8 cellular contexts compared by ENCODE assay signal in the genomic region with DNA sequence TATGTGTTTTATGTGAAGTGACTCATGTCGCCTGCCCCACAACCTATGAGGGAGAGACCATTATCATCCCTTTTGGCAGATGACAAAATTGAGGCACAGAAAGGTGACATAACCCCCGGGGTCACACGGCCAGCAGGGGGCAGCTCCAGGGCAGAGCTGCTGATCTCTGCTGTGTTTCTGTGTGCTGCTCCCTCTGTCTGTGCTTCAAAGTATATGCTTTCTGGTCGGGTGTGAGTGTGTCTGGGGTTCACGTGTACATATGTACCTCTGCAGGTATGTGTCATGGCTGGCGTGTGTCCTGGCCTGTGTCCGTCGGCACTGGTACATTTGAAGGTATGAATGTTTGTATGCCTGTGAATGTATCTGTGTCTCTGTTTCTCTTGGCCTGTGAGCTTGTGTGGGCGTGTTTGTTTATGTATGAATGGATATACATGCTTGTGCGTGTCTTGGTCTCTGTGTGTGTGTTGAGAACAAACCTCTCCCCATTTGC. TPM values are rescaled to one million over a fixed set of nuclear protein-coding genes. Genes with fewer than 3 reads are reported as not detected.
DNase-seq lines count a peak whose midpoint lies in the region; ATAC-seq and TF ChIP-seq lines count a peak whose summit lies in the region.

No MANE protein-coding gene starts in this region.

- H3F3A ChIP-seq in neural cell (ENCODE audit: insufficient read depth, low read length, poor library complexity, severe bottlenecking): no peaks in the 10 kb centered on the region

- H3K27me3 Mint-ChIP-seq in effector memory CD8-positive, alpha-beta T cell: no peaks in the 10 kb centered on the region

- TF ChIP-seq CTCF in GM13976 (IDR thresholded peaks at IDR 0.05; ENCODE audit: borderline replicate concordance, control extremely low read depth, extremely low read depth, insufficient read depth, missing control alignments) (peak; percentile 89), neural cell (IDR thresholded peaks at IDR 0.05; ENCODE audit: poor library complexity, severe bottlenecking) (peak; percentile 38), transverse colon (IDR thresholded peaks at IDR 0.05) (peak; percentile 54 to 70 (median 61))

- TF ChIP-seq POLR2A in transverse colon (IDR thresholded peaks at IDR 0.05): no peak

- no peak overlapping the region for H3K4me2 ChIP-seq in neural cell (ENCODE audit: low read length)

- no peaks in the 10 kb centered on the region for H3K36me3 ChIP-seq in neural cell (ENCODE audit: insufficient read depth, low read length)
- H3K36me3 ChIP-seq in transverse colon: no peaks in the 10 kb centered on the region

- no peak overlapping the region for H3K4me3 ChIP-seq in neural cell (ENCODE audit: low read length)
- H3K4me3 ChIP-seq in transverse colon: no peak overlapping the region

- peak; percentile 87 for DNase-seq in 8988T
- DNase-seq in GM13976 (ENCODE audit: low spot score): peak; percentile 89
- DNase-seq in NCI-H2171 (lab: John Stamatoyannopoulos, UW): peak; percentile 22
- DNase-seq in activated CD4-positive, alpha-beta T cell treated with anti-CD3 and anti-CD28 coated beads, Interleukin-2, amount 50 U/mL, for 4 hours: peak; percentile 81 to 82
- DNase-seq in effector memory CD8-positive, alpha-beta T cell: peak; percentile 72 to 73 (median 73)
- DNase-seq in transverse colon: peak; percentile 64
- DNase-seq in NCI-H1436 treated with DMSO at 0.1 percent for 48 hours (lab: John Stamatoyannopoulos, UW): no peak

- no peaks in the 10 kb centered on the region for H3K79me2 ChIP-seq in neural cell (replicated peaks; ENCODE audit: insufficient read depth, low read length)

- peaks cover 38 to 42% of the 10 kb centered on the region in 2 donors for H3K4me1 Mint-ChIP-seq in effector memory CD8-positive, alpha-beta T cell (ENCODE audit: low read depth in 2 of 2)

- H4K20me1 ChIP-seq in neural cell (ENCODE audit: insufficient read depth): no peaks in the 10 kb centered on the region

- intact Hi-C loops in transverse colon (cut with DNase I; ENCODE audit: low total_unique reads): no loop called here

- H3K27ac Mint-ChIP-seq in effector memory CD8-positive, alpha-beta T cell: peak overlapping the region in 1 of 2 donors; percentile 18

- H3K4me3 Mint-ChIP-seq in effector memory CD8-positive, alpha-beta T cell: no peak overlapping the region

- ATAC-seq in effector memory CD8-positive, alpha-beta T cell (replicated peaks): peak; percentile 39

- in situ Hi-C loops in GM13976 (cut with MboI; ENCODE audit: low sequenced_read_pairs, unreplicated experiment) (no loop called here), transverse colon (cut with MboI; ENCODE audit: low pct_ligation_motif_present in 1 of 4, low pct_unique_long_range_greater_than_20kb in 1 of 4, low sequenced_read_pairs in 3 of 4) (no loop called here)

- no peak overlapping the region for H3K27ac ChIP-seq in neural cell (ENCODE audit: low read length)
- no peak overlapping the region for H3K27ac ChIP-seq in transverse colon

- H2AFZ ChIP-seq in neural cell (ENCODE audit: low read depth, low read length): no peak overlapping the region

- H3K9ac ChIP-seq in neural cell (ENCODE audit: low read length): no peak overlapping the region

- H3K9me3 ChIP-seq in neural cell (ENCODE audit: low read length): no peaks in the 10 kb centered on the region
- H3K9me3 ChIP-seq in transverse colon: no peaks in the 10 kb centered on the region

- peaks cover 5 to 24% (median 18%) of the 10 kb centered on the region in 4 donors for H3K4me1 ChIP-seq in transverse colon

- 29 to 67% methylated on average over 1 to 10 of the region's 10 CpGs for WGBS in transverse colon (ENCODE audit: low coverage in 1 of 2), 2 donors

- H3K27me3 ChIP-seq in neural cell (ENCODE audit: insufficient read depth, low read depth, low read length) (no peaks in the 10 kb centered on the region), transverse colon (no peaks in the 10 kb centered on the region)

- no peaks in the 10 kb centered on the region for H3K9me3 Mint-ChIP-seq in effector memory CD8-positive, alpha-beta T cell

- TF ChIP-seq EP300 in neural cell (conservative IDR thresholded peaks at IDR 0.05; ENCODE audit: poor library complexity, severe bottlenecking) (no peak), transverse colon (IDR thresholded peaks at IDR 0.05; ENCODE audit: low read depth) (no peak)

- TF ChIP-seq RAD21 in neural cell (conservative IDR thresholded peaks at IDR 0.05): no peak

- H3K9me2 ChIP-seq in neural cell (ENCODE audit: insufficient read depth, low read length): no peaks in the 10 kb centered on the region

- H3K36me3 Mint-ChIP-seq in effector memory CD8-positive, alpha-beta T cell (ENCODE audit: insufficient read depth): peaks cover 15% of the 10 kb centered on the region

TF ChIP-seq in neural cell, 6 proteins besides CTCF, POLR2A, EP300 and RAD21:
- TF ChIP-seq EZH2 (IDR thresholded peaks at IDR 0.05; ENCODE audit: borderline replicate concordance, insufficient read depth, low read length, poor library complexity, severe bottlenecking) (no peak), MXI1 (conservative IDR thresholded peaks at IDR 0.05; ENCODE audit: poor library complexity, severe bottlenecking) (no peak), POLR2AphosphoS5 (IDR thresholded peaks at IDR 0.05) (no peak)
- TF ChIP-seq, protein P1, sequence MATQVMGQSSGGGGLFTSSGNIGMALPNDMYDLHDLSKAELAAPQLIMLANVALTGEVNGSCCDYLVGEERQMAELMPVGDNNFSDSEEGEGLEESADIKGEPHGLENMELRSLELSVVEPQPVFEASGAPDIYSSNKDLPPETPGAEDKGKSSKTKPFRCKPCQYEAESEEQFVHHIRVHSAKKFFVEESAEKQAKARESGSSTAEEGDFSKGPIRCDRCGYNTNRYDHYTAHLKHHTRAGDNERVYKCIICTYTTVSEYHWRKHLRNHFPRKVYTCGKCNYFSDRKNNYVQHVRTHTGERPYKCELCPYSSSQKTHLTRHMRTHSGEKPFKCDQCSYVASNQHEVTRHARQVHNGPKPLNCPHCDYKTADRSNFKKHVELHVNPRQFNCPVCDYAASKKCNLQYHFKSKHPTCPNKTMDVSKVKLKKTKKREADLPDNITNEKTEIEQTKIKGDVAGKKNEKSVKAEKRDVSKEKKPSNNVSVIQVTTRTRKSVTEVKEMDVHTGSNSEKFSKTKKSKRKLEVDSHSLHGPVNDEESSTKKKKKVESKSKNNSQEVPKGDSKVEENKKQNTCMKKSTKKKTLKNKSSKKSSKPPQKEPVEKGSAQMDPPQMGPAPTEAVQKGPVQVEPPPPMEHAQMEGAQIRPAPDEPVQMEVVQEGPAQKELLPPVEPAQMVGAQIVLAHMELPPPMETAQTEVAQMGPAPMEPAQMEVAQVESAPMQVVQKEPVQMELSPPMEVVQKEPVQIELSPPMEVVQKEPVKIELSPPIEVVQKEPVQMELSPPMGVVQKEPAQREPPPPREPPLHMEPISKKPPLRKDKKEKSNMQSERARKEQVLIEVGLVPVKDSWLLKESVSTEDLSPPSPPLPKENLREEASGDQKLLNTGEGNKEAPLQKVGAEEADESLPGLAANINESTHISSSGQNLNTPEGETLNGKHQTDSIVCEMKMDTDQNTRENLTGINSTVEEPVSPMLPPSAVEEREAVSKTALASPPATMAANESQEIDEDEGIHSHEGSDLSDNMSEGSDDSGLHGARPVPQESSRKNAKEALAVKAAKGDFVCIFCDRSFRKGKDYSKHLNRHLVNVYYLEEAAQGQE (IDR thresholded peaks at IDR 0.05; ENCODE audit: borderline replicate concordance): no peak
TF ChIP-seq in neural cell: peak in this region for 0.

RNA-seq across cellular contexts. Expression of a gene that starts 7.1 kb away (rescaled TPM):
- polyA plus RNA-seq in neural cell: 19.1 and 24.7 TPM in 2 replicates
- 26.5 and 30.9 TPM in 2 replicates for polyA minus RNA-seq in neural cell
- total RNA-seq in transverse colon: 10 to 100 TPM in 3 of 4 donors, 1 to 10 TPM in 1; 7.1 to 60.2 (median 25.9) TPM

RNA-seq across cellular contexts. Expression of a gene that starts 22.6 kb away (rescaled TPM):
- polyA plus RNA-seq in neural cell: not detected in 2 replicates
- polyA minus RNA-seq in neural cell: not detected in 2 replicates
- not detected for total RNA-seq in transverse colon

RNA-seq across cellular contexts. Expression of a gene that starts 30.0 kb away (rescaled TPM):
- polyA plus RNA-seq in neural cell: not detected in 2 replicates
- not detected in 2 replicates for polyA minus RNA-seq in neural cell
- 1 to 10 TPM in 1 of 4 donors, not detected in 3; 2.7 TPM for total RNA-seq in transverse colon

Comparison
In these comparisons a context has a peak if more than half of its experiments do, and no peak if none do; other contexts are left out.
1. CTCF ChIP-seq: peak in every context shown above with its lines; median percentile 89 in GM13976; 61 in transverse colon; 38 in neural cell.